1 cellular context compared by ENCODE assay signal in the genomic region with DNA sequence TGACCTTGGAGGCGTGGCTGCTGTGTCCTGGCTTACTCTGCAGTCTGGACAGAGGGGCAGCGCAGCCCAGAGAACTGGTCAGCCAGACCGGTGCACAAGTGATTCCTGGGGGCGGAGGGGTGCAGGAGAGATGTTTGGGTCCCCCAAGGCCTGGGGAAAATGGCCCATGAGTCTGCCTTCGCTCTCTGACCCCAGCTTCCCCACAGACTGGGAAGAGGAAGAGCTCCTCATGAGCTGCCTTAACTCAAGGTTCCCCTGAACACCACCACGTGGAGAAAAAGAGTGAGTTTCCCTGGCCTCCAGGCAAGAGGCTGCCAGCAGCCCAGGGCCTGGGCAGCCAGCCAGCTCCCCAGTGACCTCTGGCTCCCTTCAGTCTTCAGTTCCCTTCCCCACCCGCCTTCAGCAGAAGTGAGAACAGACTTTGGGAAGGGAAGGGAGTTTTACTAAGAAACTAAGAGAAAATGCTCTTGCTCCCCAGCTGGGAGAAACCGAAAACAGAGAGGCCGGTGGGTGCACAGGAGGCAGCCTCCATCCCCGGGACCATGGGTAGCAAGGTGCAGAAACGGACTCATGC.
TF ChIP-seq lines count a peak whose summit lies in the region.

No MANE protein-coding gene starts in this region.

TF ChIP-seq in IMR-90, 13 proteins besides CTCF, POLR2A, EP300 and RAD21:
- TF ChIP-seq, protein P1, sequence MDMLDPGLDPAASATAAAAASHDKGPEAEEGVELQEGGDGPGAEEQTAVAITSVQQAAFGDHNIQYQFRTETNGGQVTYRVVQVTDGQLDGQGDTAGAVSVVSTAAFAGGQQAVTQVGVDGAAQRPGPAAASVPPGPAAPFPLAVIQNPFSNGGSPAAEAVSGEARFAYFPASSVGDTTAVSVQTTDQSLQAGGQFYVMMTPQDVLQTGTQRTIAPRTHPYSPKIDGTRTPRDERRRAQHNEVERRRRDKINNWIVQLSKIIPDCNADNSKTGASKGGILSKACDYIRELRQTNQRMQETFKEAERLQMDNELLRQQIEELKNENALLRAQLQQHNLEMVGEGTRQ (IDR thresholded peaks at IDR 0.05; ENCODE audit: low read depth, low read length): peak; percentile 38; the same call in 1 of the 2 replicates
- no peak for TF ChIP-seq NFE2L2 (IDR thresholded peaks at IDR 0.05; ENCODE audit: low read depth, low read length)
- TF ChIP-seq MXI1 (IDR thresholded peaks at IDR 0.05; ENCODE audit: borderline replicate concordance, low read depth, low read length): no peak
- no peak for TF ChIP-seq FOS (IDR thresholded peaks at IDR 0.05; ENCODE audit: low read depth, low read length)
- no peak for TF ChIP-seq CEBPB (IDR thresholded peaks at IDR 0.05; ENCODE audit: low read depth, low read length)
- TF ChIP-seq BHLHE40 (IDR thresholded peaks at IDR 0.05; ENCODE audit: low read depth, low read length): no peak
- TF ChIP-seq, protein P2, sequence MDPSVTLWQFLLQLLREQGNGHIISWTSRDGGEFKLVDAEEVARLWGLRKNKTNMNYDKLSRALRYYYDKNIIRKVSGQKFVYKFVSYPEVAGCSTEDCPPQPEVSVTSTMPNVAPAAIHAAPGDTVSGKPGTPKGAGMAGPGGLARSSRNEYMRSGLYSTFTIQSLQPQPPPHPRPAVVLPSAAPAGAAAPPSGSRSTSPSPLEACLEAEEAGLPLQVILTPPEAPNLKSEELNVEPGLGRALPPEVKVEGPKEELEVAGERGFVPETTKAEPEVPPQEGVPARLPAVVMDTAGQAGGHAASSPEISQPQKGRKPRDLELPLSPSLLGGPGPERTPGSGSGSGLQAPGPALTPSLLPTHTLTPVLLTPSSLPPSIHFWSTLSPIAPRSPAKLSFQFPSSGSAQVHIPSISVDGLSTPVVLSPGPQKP (IDR thresholded peaks at IDR 0.05; ENCODE audit: borderline replicate concordance, low read depth, low read length): no peak
- no peak for TF ChIP-seq SMC3 (IDR thresholded peaks at IDR 0.05; ENCODE audit: low read depth, low read length)
